9 cellular contexts compared by ENCODE assay signal in genomic region chr13:62119739-62120700, GRCh38.
A peak's percentile ranks its signal among the peaks of the same experiment; 100 is the strongest.
DNase-seq lines count a peak whose midpoint lies in the region; ATAC-seq, FAIRE-seq and TF ChIP-seq lines count a peak whose summit lies in the region.
"Had no signal": no experiment of that assay in that cellular context is flagged by ENCODE, and none has a peak within 500 bp of the region (broad histone marks: within the 10 kb centered on the region; RNA-seq: fewer than 3 reads in every experiment).

No MANE protein-coding gene starts in this region.

- no peak overlapping the region for H3K27ac ChIP-seq in lower lobe of right lung
- H3K27ac ChIP-seq in testis, result no peak overlapping the region
- H3K27ac ChIP-seq: epithelial cell of prostate had no signal

- POLR2A ChIA-PET in GM10248 (lab: Yijun Ruan, JAX), result no interaction called here

- no peaks in the 10 kb centered on the region for H3K9me3 ChIP-seq in lower lobe of right lung
- H3K9me3 ChIP-seq in testis, result no peaks in the 10 kb centered on the region

- TF ChIP-seq CTCF in GM10248 (IDR thresholded peaks at IDR 0.05; ENCODE audit: control extremely low read depth, extremely low read depth, low read depth, missing control alignments) (peak; percentile 36), lower lobe of right lung (IDR thresholded peaks at IDR 0.05) (peak; percentile 18), testis (IDR thresholded peaks at IDR 0.05) (peak in 1 of 3 experiments; percentile 46)

- TF ChIP-seq POLR2A in testis (IDR thresholded peaks at IDR 0.05), result no peak

- CTCF ChIA-PET in GM10248 (lab: Yijun Ruan, JAX), result interaction anchor here (0.8 to 4.9 kb wide), 10 partner anchors 7 to 387 kb away, joined by 3 to 37 read pairs (median 5); no protein-coding TSS in a partner anchor

- H3K4me3 ChIP-seq in lower lobe of right lung (no peak overlapping the region), testis (no peak overlapping the region)

- in situ Hi-C loops in KBM-7 (cut with MboI; ENCODE audit: low pct_unique_long_range_greater_than_20kb, low sequenced_read_pairs), result no loop called here

- H3K4me1 ChIP-seq in lower lobe of right lung, result no peaks in the 10 kb centered on the region
- no peaks in the 10 kb centered on the region for H3K4me1 ChIP-seq in testis

- ATAC-seq in lower lobe of right lung (no peak), HG03571 (IDR thresholded peaks at IDR 0.05; ENCODE audit: unreplicated experiment) (no peak), GM21515 (IDR thresholded peaks at IDR 0.05; ENCODE audit: unreplicated experiment) (no peak), HG03520 (IDR thresholded peaks at IDR 0.05; ENCODE audit: unreplicated experiment) (no peak)

- FAIRE-seq in TTC549 (lab: Jason Lieb, UNC), result peak; percentile 92

- H3K36me3 ChIP-seq in lower lobe of right lung, result no peaks in the 10 kb centered on the region
- no peaks in the 10 kb centered on the region for H3K36me3 ChIP-seq in testis (ENCODE audit: low read depth, missing control alignments)

- intact Hi-C loops in lower lobe of right lung (cut with DNase I) (no loop called here), testis (cut with DNase I; ENCODE audit: low total_unique reads) (no loop called here)

- H3K27me3 ChIP-seq in lower lobe of right lung (ENCODE audit: low read depth) (no peaks in the 10 kb centered on the region), testis (no peaks in the 10 kb centered on the region)

- DNase-seq in GM10248 (ENCODE audit: extremely low spot score) (peak; percentile 12), KBM-7 (peak; percentile 32), lower lobe of right lung (no peak), testis (no peak)

- 53 to 61% methylated on average over 5 of the region's 5 CpGs for WGBS in testis, 2 donors

Comparison
In these comparisons a context has a peak if more than half of its experiments do, and no peak if none do; other contexts are left out.
1. DNase-seq: peak in GM10248 (single experiment) and KBM-7 (single experiment); none in lower lobe of right lung (single experiment) and testis (single experiment).